23 cellular contexts compared by ENCODE assay signal in genomic region chr5:112720576-112720975, GRCh38.
"Had no signal": no experiment of that assay in that cellular context is flagged by ENCODE, and none has a peak within 500 bp of the region (broad histone marks: within the 10 kb centered on the region; RNA-seq: fewer than 3 reads in every experiment).

No MANE protein-coding gene starts in this region.

- H3K4me3 ChIP-seq: cardiac muscle cell, left lung, lung, neural progenitor cell, psoas muscle, right atrium auricular region, stomach, suprapubic skin, transverse colon, uterus had no signal

- H3K36me3 ChIP-seq: cardiac muscle cell, left lung, neural progenitor cell, right atrium auricular region, stomach, suprapubic skin, transverse colon, uterus had no signal

- H3K4me3 Mint-ChIP-seq: activated CD4-positive, alpha-beta memory T cell treated with anti-CD3 and anti-CD28 coated beads for 36 hours; activated naive CD4-positive, alpha-beta T cell treated with anti-CD3 and anti-CD28 coated beads, Interleukin-2, amount 10 ng/mL, durations not matched to agents 7 days and 5 days; activated naive CD8-positive, alpha-beta T cell treated with anti-CD3 and anti-CD28 coated beads, Interleukin-2, amount 50 U/mL, for 24 hours; naive thymus-derived CD4-positive, alpha-beta T cell; neural progenitor cell; T-cell had no signal

- H3K27ac Mint-ChIP-seq: activated CD4-positive, alpha-beta memory T cell treated with anti-CD3 and anti-CD28 coated beads for 36 hours; activated naive CD4-positive, alpha-beta T cell treated with anti-CD3 and anti-CD28 coated beads, Interleukin-2, amount 10 ng/mL, durations not matched to agents 7 days and 5 days; activated naive CD8-positive, alpha-beta T cell treated with anti-CD3 and anti-CD28 coated beads, Interleukin-2, amount 50 U/mL, for 24 hours; neural progenitor cell; T-cell had no signal

- H2AFZ ChIP-seq: neural progenitor cell had no signal

- H3K27me3 Mint-ChIP-seq: activated CD4-positive, alpha-beta memory T cell treated with anti-CD3 and anti-CD28 coated beads for 36 hours; activated naive CD4-positive, alpha-beta T cell treated with anti-CD3 and anti-CD28 coated beads, Interleukin-2, amount 10 ng/mL, durations not matched to agents 7 days and 5 days; activated naive CD8-positive, alpha-beta T cell treated with anti-CD3 and anti-CD28 coated beads, Interleukin-2, amount 50 U/mL, for 24 hours; naive thymus-derived CD4-positive, alpha-beta T cell; T-cell had no signal

- H3K27ac ChIP-seq: cardiac muscle cell, left lung, neural progenitor cell, psoas muscle, right atrium auricular region, stomach, suprapubic skin, transverse colon, uterus had no signal

- H3K9me3 ChIP-seq: left lung, psoas muscle, right atrium auricular region, stomach, suprapubic skin, transverse colon, uterus had no signal

- DNase-seq: activated CD4-positive, alpha-beta memory T cell treated with anti-CD3 and anti-CD28 coated beads for 36 hours; activated CD4-positive, alpha-beta T cell treated with anti-CD3 and anti-CD28 coated beads for 1 hour; activated effector memory CD4-positive, alpha-beta T cell treated with Interleukin-2 at 50 U/mL for 16 hours; activated naive CD4-positive, alpha-beta T cell treated with anti-CD3 and anti-CD28 coated beads, Interleukin-2, amount 10 ng/mL, durations not matched to agents 7 days and 5 days; activated naive CD8-positive, alpha-beta T cell treated with anti-CD3 and anti-CD28 coated beads, Interleukin-2, amount 50 U/mL, for 24 hours; activated T-cell treated with anti-CD3 and anti-CD28 coated beads, Interleukin-2, amount 50 U/mL, for 48 hours; dermis blood vessel endothelial cell; effector CD8-positive, alpha-beta T cell; foreskin melanocyte; immature natural killer cell; left lung; naive thymus-derived CD4-positive, alpha-beta T cell; psoas muscle; stimulated activated CD4-positive, alpha-beta T cell treated with anti-CD3 and anti-CD28 coated beads, Interleukin-4, amount 100 ng/mL, for 4 hours; stomach; T-cell; transverse colon; uterus had no signal

- H3K4me1 ChIP-seq: uterus had no signal

- H3K9ac ChIP-seq: neural progenitor cell had no signal

- H3K4me2 ChIP-seq: neural progenitor cell had no signal

- H3K4me1 Mint-ChIP-seq: neural progenitor cell had no signal

- H3K9me3 Mint-ChIP-seq: activated CD4-positive, alpha-beta memory T cell treated with anti-CD3 and anti-CD28 coated beads for 36 hours; activated naive CD4-positive, alpha-beta T cell treated with anti-CD3 and anti-CD28 coated beads, Interleukin-2, amount 10 ng/mL, durations not matched to agents 7 days and 5 days; immature natural killer cell had no signal

- ATAC-seq: activated naive CD8-positive, alpha-beta T cell treated with anti-CD3 and anti-CD28 coated beads, Interleukin-2, amount 50 U/mL, for 24 hours; left lung; naive thymus-derived CD4-positive, alpha-beta T cell; psoas muscle; T-cell had no signal

- H3K27me3 ChIP-seq: cardiac muscle cell, left lung, neural progenitor cell, right atrium auricular region, stomach, suprapubic skin, transverse colon, uterus had no signal
